Comparison of ENCODE assay signal across 2 cellular contexts in the genomic region with DNA sequence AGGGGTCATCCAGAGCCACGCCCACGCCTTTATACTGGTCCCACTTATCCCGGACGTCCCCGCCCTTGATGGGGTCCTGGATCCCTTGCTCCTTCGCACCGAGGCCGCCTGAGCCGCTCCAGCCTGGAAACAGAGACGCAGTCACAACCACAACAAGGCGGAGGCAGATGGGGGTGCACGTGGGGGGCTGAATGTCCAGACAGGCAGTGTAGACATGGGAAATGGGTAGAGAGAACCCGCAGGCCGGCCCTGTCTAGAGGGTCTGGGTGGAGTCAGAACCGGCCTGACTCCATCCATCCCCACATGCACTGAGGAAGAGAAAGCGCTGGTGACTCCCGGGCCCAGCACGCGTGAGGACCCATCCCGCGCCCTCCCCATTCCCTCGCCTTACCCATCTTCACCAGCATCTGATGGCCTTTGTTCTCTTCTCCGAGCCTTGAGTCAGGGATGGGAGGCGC.
TF ChIP-seq lines count a peak whose summit lies in the region.

No MANE protein-coding gene starts in this region.

TF ChIP-seq in HepG2, 621 proteins besides CTCF, POLR2A, EP300 and RAD21:
- TF ChIP-seq HNRNPL (IDR thresholded peaks at IDR 0.05; ENCODE audit: low read depth, low read length), result 0 out of 2 replicates have a peak, but pooled peaks have one; percentile 9
- no peak for TF ChIP-seq CAMTA2 (CRISPR knock-in tag; IDR thresholded peaks at IDR 0.05; ENCODE audit: borderline replicate concordance)
- TF ChIP-seq AGO2 (optimal IDR thresholded peaks at IDR 0.05; ENCODE audit: low read depth, low read length), result peak; percentile 67
- TF ChIP-seq RBFOX2 (IDR thresholded peaks at IDR 0.05; ENCODE audit: low read depth, low read length), result 0 out of 2 replicates have a peak, but pooled peaks have one; percentile 6
- TF ChIP-seq POLR2G (IDR thresholded peaks at IDR 0.05; ENCODE audit: low read depth, low read length), result peak; percentile 28; the same call in 1 of the 2 replicates

TF ChIP-seq in HEK293T, 16 proteins besides CTCF, POLR2A, EP300 and RAD21:
- TF ChIP-seq HDGF (IDR thresholded peaks at IDR 0.05; ENCODE audit: borderline replicate concordance) (no peak), ARNT (IDR thresholded peaks at IDR 0.05) (no peak), BHLHE40 (IDR thresholded peaks at IDR 0.05; ENCODE audit: borderline replicate concordance) (no peak), CTBP1 (IDR thresholded peaks at IDR 0.05; ENCODE audit: borderline replicate concordance) (no peak), ZNF384 (IDR thresholded peaks at IDR 0.05) (no peak), NFRKB (IDR thresholded peaks at IDR 0.05) (no peak), FOXM1 (IDR thresholded peaks at IDR 0.05; ENCODE audit: borderline replicate concordance) (no peak), TARDBP (IDR thresholded peaks at IDR 0.05) (no peak), ELF4 (IDR thresholded peaks at IDR 0.05) (no peak), SP1 (IDR thresholded peaks at IDR 0.05) (no peak), FOXK2 (IDR thresholded peaks at IDR 0.05) (no peak), SUZ12 (IDR thresholded peaks at IDR 0.05) (no peak), FOXA1 (IDR thresholded peaks at IDR 0.05) (no peak), LEF1 (IDR thresholded peaks at IDR 0.05; ENCODE audit: borderline replicate concordance) (no peak), L3MBTL2 (conservative IDR thresholded peaks at IDR 0.05) (no peak)
- TF ChIP-seq, protein P1, sequence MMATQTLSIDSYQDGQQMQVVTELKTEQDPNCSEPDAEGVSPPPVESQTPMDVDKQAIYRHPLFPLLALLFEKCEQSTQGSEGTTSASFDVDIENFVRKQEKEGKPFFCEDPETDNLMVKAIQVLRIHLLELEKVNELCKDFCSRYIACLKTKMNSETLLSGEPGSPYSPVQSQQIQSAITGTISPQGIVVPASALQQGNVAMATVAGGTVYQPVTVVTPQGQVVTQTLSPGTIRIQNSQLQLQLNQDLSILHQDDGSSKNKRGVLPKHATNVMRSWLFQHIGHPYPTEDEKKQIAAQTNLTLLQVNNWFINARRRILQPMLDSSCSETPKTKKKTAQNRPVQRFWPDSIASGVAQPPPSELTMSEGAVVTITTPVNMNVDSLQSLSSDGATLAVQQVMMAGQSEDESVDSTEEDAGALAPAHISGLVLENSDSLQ (IDR thresholded peaks at IDR 0.05), result no peak
